Comparison of ENCODE assay signal across 8 cellular contexts in the genomic region with DNA sequence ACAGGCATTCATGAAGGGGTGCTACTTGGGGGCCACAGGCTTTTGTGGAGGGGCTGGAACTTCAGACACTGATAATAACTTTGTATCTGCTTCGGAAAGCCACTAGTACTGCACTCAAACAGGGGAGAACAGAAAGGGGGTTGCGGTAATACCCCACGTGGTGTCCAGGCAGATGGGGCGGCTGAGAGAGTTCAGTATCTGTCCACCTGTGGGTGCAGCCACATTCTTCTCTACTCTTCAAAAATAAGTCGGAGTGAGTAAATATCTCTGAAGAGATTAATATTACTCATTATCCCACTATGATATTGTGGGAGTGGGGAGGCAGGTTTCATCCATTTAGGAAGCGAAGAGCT.
A peak's percentile ranks its signal among the peaks of the same experiment; 100 is the strongest.
DNase-seq lines count a peak whose midpoint lies in the region; ATAC-seq, FAIRE-seq and TF ChIP-seq lines count a peak whose summit lies in the region.

No MANE protein-coding gene starts in this region.

- H4K5ac ChIP-seq in H9 (ENCODE audit: insufficient read length, low read depth, low read length): no peak overlapping the region

- TF ChIP-seq EP300 in A549 (IDR thresholded peaks at IDR 0.05) (no peak), GM12878 (IDR thresholded peaks at IDR 0.05; ENCODE audit: borderline replicate concordance in 1 of 2, control insufficient read depth in 1 of 2, low read depth in 2 of 2, low read length in 2 of 2) (no peak), HepG2 (IDR thresholded peaks at IDR 0.05; ENCODE audit: low read depth in 2 of 2, low read length in 2 of 2) (no peak), HepG2 (CRISPR knock-in tag; IDR thresholded peaks at IDR 0.05; ENCODE audit: borderline replicate concordance) (no peak)

- H3K23me2 ChIP-seq in H9 (ENCODE audit: insufficient read length, low read depth, low read length, poor library complexity, severe bottlenecking): peaks cover 12% of the 10 kb centered on the region

- H4K20me1 ChIP-seq in H9 (ENCODE audit: control insufficient read depth, insufficient read depth, insufficient read length) (no peaks in the 10 kb centered on the region), GM12878 (ENCODE audit: control insufficient read depth, insufficient read depth) (no peaks in the 10 kb centered on the region), HepG2 (ENCODE audit: insufficient read depth, low read length) (no peaks in the 10 kb centered on the region)

- POLR2A ChIA-PET in A549 (lab: Yijun Ruan, JAX) (interaction anchor here (2.1 to 4.2 kb wide), 2 partner anchors 102 to 119 kb away, joined by 16 to 197 read pairs; a partner anchor contains a TSS), GM12878 (lab: Charles Lee) (interaction anchor here (0.6 to 4.1 kb wide), 3 partner anchors 11 to 121 kb away, joined by 3 to 35 read pairs (median 4); a partner anchor contains a TSS), GM10248 (lab: Yijun Ruan, JAX) (no interaction called here), HepG2 (lab: Yijun Ruan, JAX) (no interaction called here)

- H3K79me2 ChIP-seq in H9 (ENCODE audit: insufficient read depth, low read length) (no peaks in the 10 kb centered on the region), GM12878 (ENCODE audit: control insufficient read depth, insufficient read depth, low read length) (no peaks in the 10 kb centered on the region), HepG2 (ENCODE audit: insufficient read depth, low read length) (no peaks in the 10 kb centered on the region)

- H3K4me1 Mint-ChIP-seq in H9: peaks cover 80 to 83% of the 10 kb centered on the region in 2 experiments
- peaks cover 33 to 36% of the 10 kb centered on the region in 2 donors for H3K4me1 Mint-ChIP-seq in natural killer cell

- no peak overlapping the region for H2BK120ac ChIP-seq in H9 (ENCODE audit: low read depth, low read length, poor library complexity, severe bottlenecking)

- no peak for FAIRE-seq in A549 (lab: Jason Lieb, UNC)
- no peak for FAIRE-seq in GM12878 (lab: Jason Lieb, UNC)
- no peak for FAIRE-seq in HepG2 (lab: Jason Lieb, UNC)

- TF ChIP-seq POLR2A in A549 (IDR thresholded peaks at IDR 0.05; ENCODE audit: low read length) (no peak), GM12878 (IDR thresholded peaks at IDR 0.05; ENCODE audit: low read depth, low read length) (no peak), HepG2 (IDR thresholded peaks at IDR 0.05; ENCODE audit: insufficient read depth in 1 of 2, low read depth in 2 of 2, low read length in 2 of 2) (no peak)

- H3K4me3 Mint-ChIP-seq in H9 (peak overlapping the region; percentile 62 to 84), natural killer cell (peak overlapping the region; percentile 99)

- TF ChIP-seq CTCF in A549 (IDR thresholded peaks at IDR 0.05): no peak
- no peak for TF ChIP-seq CTCF in H9 (conservative IDR thresholded peaks at IDR 0.05)
- no peak for TF ChIP-seq CTCF in GM12878 (IDR thresholded peaks at IDR 0.05 in 2 of 3, conservative IDR thresholded peaks at IDR 0.05 in 1 of 3; ENCODE audit: control insufficient read depth in 2 of 3, extremely low read depth in 1 of 3, insufficient read depth in 1 of 3, low read depth in 3 of 3, low read length in 3 of 3)
- TF ChIP-seq CTCF in natural killer cell (IDR thresholded peaks at IDR 0.05): no peak
- no peak for TF ChIP-seq CTCF in GM10248 (IDR thresholded peaks at IDR 0.05; ENCODE audit: control extremely low read depth, extremely low read depth, low read depth, missing control alignments)
- no peak for TF ChIP-seq CTCF in HepG2 (CRISPR knock-in tag; IDR thresholded peaks at IDR 0.05)

- no peaks in the 10 kb centered on the region for H3K9me3 ChIP-seq in A549
- no peaks in the 10 kb centered on the region for H3K9me3 ChIP-seq in H9 (ENCODE audit: control insufficient read depth, low read depth, low read length)
- H3K9me3 ChIP-seq in GM12878 (replicated peaks; ENCODE audit: control insufficient read depth, insufficient read depth, low read length): no peaks in the 10 kb centered on the region
- H3K9me3 ChIP-seq in HepG2 (ENCODE audit: low read length): no peaks in the 10 kb centered on the region

- RAD21 ChIA-PET in GM12878 (lab: Charles Lee; ENCODE audit: unreplicated experiment): interaction anchor here (1.1 to 5.0 kb wide), 5 partner anchors 16 to 425 kb away, joined by 3 to 79 read pairs (median 3); a partner anchor contains a TSS

- in situ Hi-C loops in GM12878 (cut with MboI) (no loop called here), HepG2 (cut with HindIII; ENCODE audit: extremely low pct_ligation_motif_present, low pct_unique_long_range_greater_than_20kb) (no loop called here)

- BruUV-seq in GM12878 (replicated peaks; lab: Mats Ljungman, UMichigan) (no TSS peak), HepG2 (replicated peaks; lab: Mats Ljungman, UMichigan) (no TSS peak)

- no peaks in the 10 kb centered on the region for H3K79me1 ChIP-seq in H9 (ENCODE audit: insufficient read depth, low read depth, low read length, poor library complexity, severe bottlenecking)

- SMC1A ChIA-PET in GM12878 (lab: Charles Lee; ENCODE audit: uncharacterized antibody, unreplicated experiment): interaction anchor here (0.9 to 4.0 kb wide), 4 partner anchors 10 to 312 kb away, joined by 3 to 56 read pairs (median 18); a partner anchor contains a TSS

- no peak overlapping the region for H3T11ph ChIP-seq in H9 (ENCODE audit: low read length)

- CTCF ChIA-PET in A549 (lab: Yijun Ruan, JAX): interaction anchor here (3.4 to 5.8 kb wide), 3 partner anchors 15 to 312 kb away, joined by 20 to 32 read pairs (median 20); a partner anchor contains a TSS
- CTCF ChIA-PET in GM12878 (lab: Yijun Ruan, JAX): interaction anchor here (0.8 to 5.4 kb wide), 5 partner anchors 15 to 343 kb away, joined by 3 to 35 read pairs (median 23); a partner anchor contains a TSS
- CTCF ChIA-PET in GM10248 (lab: Yijun Ruan, JAX): no interaction called here
- CTCF ChIA-PET in HepG2 (lab: Yijun Ruan, JAX; ENCODE audit: low intra/inter-chr PET ratio, low total read pairs): no interaction called here

- H2BK12ac ChIP-seq in H9 (ENCODE audit: insufficient read length, low read depth, low read length): no peak overlapping the region

- H3K4me2 ChIP-seq in A549 (peak overlapping the region; percentile 91; the same call in 2 of the 3 replicates), H9 (ENCODE audit: insufficient read depth, insufficient read length, low read length) (peak overlapping the region; percentile 96), GM12878 (ENCODE audit: control insufficient read depth, insufficient read depth) (peak overlapping the region; percentile 91), HepG2 (ENCODE audit: low read depth, low read length) (no peak overlapping the region)

- intact Hi-C loops in GM12878 (cut with micrococcal nuclease; ENCODE audit: unreplicated experiment): loop anchor here (2.0 to 5.0 kb wide), 4 partner anchors 118 to 426 kb away; no protein-coding TSS in a partner anchor
- intact Hi-C loops in natural killer cell (cut with micrococcal nuclease): loop anchor here (5.0 to 10.0 kb wide), 3 partner anchors 119 to 346 kb away; a partner anchor contains a TSS
- intact Hi-C loops in HepG2 (cut with micrococcal nuclease; ENCODE audit: unreplicated experiment): loop anchor here (5.0 kb wide), 1 partner anchor 314 kb away; no protein-coding TSS in a partner anchor

- H3K18ac ChIP-seq in H9 (ENCODE audit: insufficient read length, low read depth, low read length): no peak overlapping the region

- TF ChIP-seq RAD21 in A549 (conservative IDR thresholded peaks at IDR 0.05 in 1 of 2, IDR thresholded peaks at IDR 0.05 in 1 of 2) (no peak), GM12878 (IDR thresholded peaks at IDR 0.05; ENCODE audit: insufficient read depth, low read depth, low read length) (no peak), HepG2 (CRISPR knock-in tag; IDR thresholded peaks at IDR 0.05) (no peak)

- no peak for ATAC-seq in A549
- no peak for ATAC-seq in GM12878
- no peak for ATAC-seq in natural killer cell
- ATAC-seq in GM19463 (IDR thresholded peaks at IDR 0.05; ENCODE audit: unreplicated experiment): no peak
- no peak for ATAC-seq in HepG2

- H2AK5ac ChIP-seq in H9 (ENCODE audit: insufficient read length, low read length): no peak overlapping the region

- no peak overlapping the region for H4K91ac ChIP-seq in H9 (ENCODE audit: insufficient read length, low read depth, low read length)

- H3K27me3 Mint-ChIP-seq in H9 (ENCODE audit: low read depth): no peaks in the 10 kb centered on the region
- peaks cover 4 to 16% of the 10 kb centered on the region in 2 donors for H3K27me3 Mint-ChIP-seq in natural killer cell (ENCODE audit: low read depth in 2 of 2)

- H3K9me3 Mint-ChIP-seq in H9: no peaks in the 10 kb centered on the region
- no peaks in the 10 kb centered on the region for H3K9me3 Mint-ChIP-seq in natural killer cell

- 94% methylated on average over 6 of the region's 6 CpGs for WGBS in A549 (ENCODE audit: missing lambda C conversion rate)
- WGBS in H9 (ENCODE audit: extremely low coverage, insufficient read length, low lambda C conversion rate): no CpG with 5 or more reads among the region's 6 CpGs
- WGBS in GM12878 (ENCODE audit: insufficient coverage, insufficient replicate concordance, low lambda C conversion rate, missing lambda C conversion rate): 98% methylated on average over 6 of the region's 6 CpGs
- 91% methylated on average over 6 of the region's 6 CpGs for WGBS in HepG2 (ENCODE audit: low lambda C conversion rate)

- H2BK20ac ChIP-seq in H9 (ENCODE audit: low read depth, low read length, poor library complexity, severe bottlenecking): no peak overlapping the region

- H3K27me3 ChIP-seq in H9 (ENCODE audit: insufficient read depth, low read length) (no peaks in the 10 kb centered on the region), GM12878 (replicated peaks in 1 of 2; ENCODE audit: control insufficient read depth in 2 of 2, insufficient read depth in 2 of 2, low read length in 1 of 2) (no peaks in the 10 kb centered on the region), HepG2 (ENCODE audit: control insufficient read depth in 1 of 2, insufficient read depth in 2 of 2, low read length in 2 of 2) (peaks cover 3 to 21% of the 10 kb centered on the region in 2 experiments; a peak in 4 of 5 replicates)

- H3K27ac Mint-ChIP-seq in H9 (peak overlapping the region; percentile 84 to 99 (median 99)), natural killer cell (peak overlapping the region; percentile 90 to 95)

- no peak overlapping the region for H2BK5ac ChIP-seq in H9 (ENCODE audit: insufficient read length, low read length)

- H3K4ac ChIP-seq in H9 (ENCODE audit: low read depth, low read length): no peak overlapping the region

- H4K8ac ChIP-seq in H9 (replicated peaks; ENCODE audit: insufficient read length, low read depth, low read length): no peak overlapping the region

- no peak overlapping the region for H3K56ac ChIP-seq in H9 (ENCODE audit: insufficient read length, low read depth, low read length)

- no peaks in the 10 kb centered on the region for H3K36me3 ChIP-seq in GM12878 (ENCODE audit: control insufficient read depth in 2 of 2, insufficient read depth in 2 of 2, low read length in 1 of 2)
- no peaks in the 10 kb centered on the region for H3K36me3 ChIP-seq in HepG2 (replicated peaks in 1 of 2; ENCODE audit: control insufficient read depth in 1 of 2, insufficient read depth in 2 of 2, low read length in 2 of 2)

- H3K23ac ChIP-seq in H9 (ENCODE audit: insufficient read length, low read depth, low read length): no peak overlapping the region

- H3K4me3 ChIP-seq in A549: no peak overlapping the region
- H3K4me3 ChIP-seq in GM12878: peak overlapping the region; percentile 69; the same call in 1 of the 2 replicates
- no peak overlapping the region for H3K4me3 ChIP-seq in HepG2 (replicated peaks in 1 of 3; ENCODE audit: insufficient read depth in 1 of 3, low read depth in 2 of 3, low read length in 3 of 3)

- H3K27ac ChIP-seq in A549 (peak overlapping the region; percentile 92 to 95; a peak in 5 of 6 replicates), H9 (ENCODE audit: insufficient read length, low read depth, low read length) (peak overlapping the region; percentile 78), GM12878 (ENCODE audit: control insufficient read depth, insufficient read depth) (no peak overlapping the region), HepG2 (ENCODE audit: extremely low read length, insufficient read depth, low read length) (no peak overlapping the region)

- no peak overlapping the region for H2BK15ac ChIP-seq in H9 (ENCODE audit: low read depth, low read length)

- peaks cover 60% of the 10 kb centered on the region for H3K4me1 ChIP-seq in A549
- peaks cover 16% of the 10 kb centered on the region for H3K4me1 ChIP-seq in H9 (ENCODE audit: insufficient read depth, low read length)
- peaks cover 32% of the 10 kb centered on the region for H3K4me1 ChIP-seq in GM12878 (ENCODE audit: control insufficient read depth, insufficient read depth, low read length)
- 0 out of 2 replicates have a peak, but pooled peaks cover 8% of the 10 kb centered on the region for H3K4me1 ChIP-seq in HepG2 (ENCODE audit: insufficient read depth, low read length)

- no peak overlapping the region for H3K14ac ChIP-seq in H9 (ENCODE audit: insufficient read depth, low read length)

- H2AFZ ChIP-seq in H9 (ENCODE audit: low read length) (no peak overlapping the region), GM12878 (ENCODE audit: control insufficient read depth, low read depth, low read length) (peak overlapping the region; percentile 53), HepG2 (ENCODE audit: low read length) (no peak overlapping the region)

- no peak for DNase-seq in A549 (ENCODE audit: low read depth in 1 of 2, low spot score in 1 of 2)
- DNase-seq in H9: no peak
- DNase-seq in GM12878 (ENCODE audit: low read depth, low spot score): no peak
- DNase-seq in natural killer cell: no peak
- DNase-seq in GM10248 (ENCODE audit: extremely low spot score): no peak
- no peak for DNase-seq in SW 1271 (lab: John Stamatoyannopoulos, UW)
- DNase-seq in HepG2 (ENCODE audit: low spot score): no peak

- H3K9ac ChIP-seq in H9 (ENCODE audit: extremely low read depth, insufficient read length, low read length) (no peak overlapping the region), GM12878 (ENCODE audit: control insufficient read depth, insufficient read depth, low read length) (no peak overlapping the region), HepG2 (ENCODE audit: insufficient read depth, low read depth, low read length) (no peak overlapping the region)

- H3K36me3 Mint-ChIP-seq in H9 (ENCODE audit: insufficient read depth in 1 of 3, low read depth in 3 of 3): no peaks in the 10 kb centered on the region
- H3K36me3 Mint-ChIP-seq in natural killer cell: no peaks in the 10 kb centered on the region

Comparison
In these comparisons a context has a peak if more than half of its experiments do, and no peak if none do; other contexts are left out.
1. H3K27ac ChIP-seq: peak in A549 (2 of 2) and H9 (single experiment); none in GM12878 (single experiment) and HepG2 (single experiment).
2. CTCF ChIA-PET loops: an anchor here in A549 (3.4 to 5.8 kb wide) and GM12878 (0.8 to 5.4 kb wide); none called in GM10248 and HepG2.
3. POLR2A ChIA-PET loops: an anchor here in A549 (2.1 to 4.2 kb wide) and GM12878 (0.6 to 4.1 kb wide); none called in GM10248 and HepG2.